Comparison of ENCODE assay signal across 8 cellular contexts in the genomic region with DNA sequence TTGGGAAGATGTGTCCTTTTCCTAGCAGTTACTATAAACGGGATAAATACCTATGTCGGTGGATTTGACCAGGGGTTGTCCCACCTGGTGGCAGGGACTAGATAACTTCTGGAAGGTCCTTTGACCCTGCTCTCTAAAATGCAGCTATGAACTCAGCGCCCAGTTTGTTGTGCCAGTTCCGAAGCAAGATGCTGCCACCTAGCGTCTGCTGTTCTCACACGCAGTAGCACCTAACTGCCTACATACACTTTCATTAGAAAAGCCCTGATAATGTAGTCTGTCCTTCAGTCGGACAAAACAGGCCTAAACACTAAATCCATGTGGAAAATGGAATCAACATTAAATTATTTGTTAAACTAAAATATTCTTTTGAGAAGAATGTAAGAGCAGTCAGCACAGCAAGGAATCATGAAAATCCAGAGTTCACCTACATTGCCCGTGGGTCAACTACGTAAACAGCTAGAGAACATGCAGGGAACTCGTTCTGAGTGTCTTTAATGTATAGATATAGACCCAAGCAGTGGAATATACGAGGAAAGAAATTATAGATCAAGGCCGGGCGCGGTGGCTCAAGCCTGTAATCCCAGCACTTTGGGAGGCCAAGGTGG. TPM values are rescaled to one million over a fixed set of nuclear protein-coding genes. Genes with fewer than 3 reads are reported as not detected.
DNase-seq lines count a peak whose midpoint lies in the region; ATAC-seq and TF ChIP-seq lines count a peak whose summit lies in the region.

No MANE protein-coding gene starts in this region.

- in situ Hi-C loops in Panc1 (cut with HindIII; ENCODE audit: low pct_unique_long_range_greater_than_20kb, low sequenced_read_pairs), result no loop called here

- no peaks in the 10 kb centered on the region for H3K27me3 ChIP-seq in Karpas-422 (ENCODE audit: low read length)
- no peaks in the 10 kb centered on the region for H3K27me3 ChIP-seq in Panc1 (ENCODE audit: control insufficient read depth, insufficient read depth, low read length)

- H3K4me2 ChIP-seq in Karpas-422 (ENCODE audit: low read depth, low read length, poor library complexity, severe bottlenecking), result no peak overlapping the region

- H3K27ac Mint-ChIP-seq in neural crest cell (ENCODE audit: unreplicated experiment), result no peak overlapping the region

- H3K27me3 Mint-ChIP-seq in neural crest cell (ENCODE audit: low read depth), result no peaks in the 10 kb centered on the region

- no peak overlapping the region for H2AFZ ChIP-seq in Karpas-422 (ENCODE audit: low read length)

- POLR2A ChIA-PET in Panc1 (lab: Charles Lee), result no interaction called here

- no peak overlapping the region for H3K4me3 Mint-ChIP-seq in neural crest cell

- DNase-seq in EH (ENCODE audit: low read depth) (peak; percentile 74), Karpas-422 (peak; percentile 87), Panc1 (ENCODE audit: low read depth, low spot score) (peak; percentile 54), fibroblast of peridontal ligament (ENCODE audit: extremely low read depth) (peak; percentile 80), neural crest cell (ENCODE audit: low read depth, low spot score) (peak; percentile 63)
- DNase-seq in activated T-cell treated with anti-CD3 and anti-CD28 coated beads, Interleukin-2, amount 50 U/mL, for 1 hour, result peak; percentile 65
- peak; percentile 75 for DNase-seq in stimulated activated naive CD8-positive, alpha-beta T cell treated with anti-CD3 and anti-CD28 coated beads, Interleukin-15, Interleukin-2, amounts not matched to agents 100 U/mL and 50 U/mL, for 24 hours

- H4K20me1 ChIP-seq in Karpas-422 (ENCODE audit: insufficient read depth, low read depth, low read length), result no peaks in the 10 kb centered on the region

- H3K36me3 Mint-ChIP-seq in neural crest cell (ENCODE audit: low read depth), result no peaks in the 10 kb centered on the region

- H3K9me3 ChIP-seq in Karpas-422 (ENCODE audit: low read length), result no peaks in the 10 kb centered on the region
- H3K9me3 ChIP-seq in Panc1 (ENCODE audit: control insufficient read depth, insufficient read depth, low read depth, low read length), result no peaks in the 10 kb centered on the region

- no peak overlapping the region for H3K4me3 ChIP-seq in Karpas-422 (ENCODE audit: low read length)
- no peak overlapping the region for H3K4me3 ChIP-seq in Panc1 (ENCODE audit: low read depth in 2 of 2, low read length in 2 of 2)

- no TSS peak for BruUV-seq in Panc1 (replicated peaks; lab: Mats Ljungman, UMichigan)

- H3K9me2 ChIP-seq in Karpas-422 (replicated peaks; ENCODE audit: insufficient read depth, low read length), result no peaks in the 10 kb centered on the region

- H3K9ac ChIP-seq in Karpas-422 (ENCODE audit: low read length), result no peak overlapping the region

- H3K36me3 ChIP-seq in Karpas-422 (ENCODE audit: insufficient read depth, low read length), result no peaks in the 10 kb centered on the region
- H3K36me3 ChIP-seq in Panc1 (ENCODE audit: control insufficient read depth, insufficient read depth, low read length), result no peaks in the 10 kb centered on the region

- TF ChIP-seq CTCF in Panc1 (IDR thresholded peaks at IDR 0.05) (peak; percentile 83), neural crest cell (conservative IDR thresholded peaks at IDR 0.05) (peak; percentile 99)

- intact Hi-C loops in Panc1 (cut with micrococcal nuclease; ENCODE audit: unreplicated experiment), result loop anchor here (10.0 kb wide), 1 partner anchor 499 kb away; no protein-coding TSS in a partner anchor

- no peaks in the 10 kb centered on the region for H3K4me1 Mint-ChIP-seq in neural crest cell

- no peaks in the 10 kb centered on the region; the same call in 1 of the 2 replicates for H3K4me1 ChIP-seq in Karpas-422 (ENCODE audit: low read length)
- no peaks in the 10 kb centered on the region for H3K4me1 ChIP-seq in Panc1 (ENCODE audit: control insufficient read depth, insufficient read depth, low read length)

- ATAC-seq in Panc1 (peak; percentile 88), HG02840 (IDR thresholded peaks at IDR 0.05; ENCODE audit: low FRiP score, unreplicated experiment) (no peak)
- peak; percentile 68 for ATAC-seq in stimulated activated naive CD8-positive, alpha-beta T cell treated with anti-CD3 and anti-CD28 coated beads, Interleukin-15, Interleukin-2, amounts not matched to agents 100 U/mL and 50 U/mL, for 24 hours

- no peaks in the 10 kb centered on the region for H3K79me2 ChIP-seq in Karpas-422 (ENCODE audit: low read length)

- H3K27ac ChIP-seq in Karpas-422 (ENCODE audit: low read length) (no peak overlapping the region), Panc1 (ENCODE audit: low read length) (no peak overlapping the region)

- CTCF ChIA-PET in Panc1 (lab: Charles Lee), result interaction anchor here (0.6 to 2.1 kb wide), 4 partner anchors 146 to 503 kb away, joined by 3 to 10 read pairs (median 6); no protein-coding TSS in a partner anchor

- H3K9me3 Mint-ChIP-seq in neural crest cell, result no peaks in the 10 kb centered on the region

RNA-seq across cellular contexts. Expression of gene CRACR2A, which starts 51.1 kb away (rescaled TPM):
- 22.3 and 29.3 TPM in 2 replicates for total RNA-seq in Karpas-422 (2014; rRNA removed; shearing (Covaris generic); ENCODE audit: low replicate concordance)
- 0.92 TPM for total RNA-seq in Panc1 (2021; ENCODE audit: unreplicated experiment)
- 1.6 TPM for polyA plus RNA-seq in Panc1 (2012; ENCODE audit: insufficient read length)
- total RNA-seq in neural crest cell, result 2.2 and 2.7 TPM in 2 replicates
